Comparison of ENCODE assay signal across 22 cellular contexts in genomic region chr3:128998532-128998931, GRCh38. TPM values are rescaled to one million over a fixed set of nuclear protein-coding genes. Genes with fewer than 3 reads are reported as not detected.
A peak's percentile ranks its signal among the peaks of the same experiment; 100 is the strongest.
DNase-seq lines count a peak whose midpoint lies in the region; ATAC-seq and TF ChIP-seq lines count a peak whose summit lies in the region.
"Had no signal": no experiment of that assay in that cellular context is flagged by ENCODE, and none has a peak within 500 bp of the region (broad histone marks: within the 10 kb centered on the region; RNA-seq: fewer than 3 reads in every experiment).

No MANE protein-coding gene starts in this region.

- H3K27ac Mint-ChIP-seq in naive thymus-derived CD4-positive, alpha-beta T cell: peak overlapping the region in 2 of 9 donors; percentile 38 to 67
- H3K27ac Mint-ChIP-seq: activated CD4-positive, alpha-beta memory T cell treated with anti-CD3 and anti-CD28 coated beads, Interleukin-2, amount 10 ng/mL, durations not matched to agents 7 days and 5 days; activated naive CD4-positive, alpha-beta T cell treated with anti-CD3 and anti-CD28 coated beads, Interleukin-2, amount 50 U/mL, for 24 hours; memory B cell; stimulated activated effector memory CD8-positive, alpha-beta T cell treated with anti-CD3 and anti-CD28 coated beads, Interleukin-12 subunit alpha, Interleukin-12 subunit beta, amount 100 ng/mL, for 72 hours had no signal

- peak overlapping the region; percentile 54 for H3K9ac ChIP-seq in DND-41 (ENCODE audit: low read depth, low read length)

- H3K9me3 ChIP-seq in DND-41 (ENCODE audit: insufficient read depth, low read length, severe bottlenecking): no peaks in the 10 kb centered on the region
- H3K9me3 ChIP-seq in naive thymus-derived CD4-positive, alpha-beta T cell (ENCODE audit: control insufficient read depth in 2 of 3, low read length in 3 of 3): no peaks in the 10 kb centered on the region
- no peaks in the 10 kb centered on the region for H3K9me3 ChIP-seq in esophagus muscularis mucosa
- H3K9me3 ChIP-seq: BE2C, neutrophil, thoracic aorta had no signal

- TF ChIP-seq POLR2A in esophagus muscularis mucosa (IDR thresholded peaks at IDR 0.05; ENCODE audit: low read depth): no peak

- no peaks in the 10 kb centered on the region for H3K9me3 Mint-ChIP-seq in naive thymus-derived CD4-positive, alpha-beta T cell
- H3K9me3 Mint-ChIP-seq: activated CD4-positive, alpha-beta memory T cell treated with anti-CD3 and anti-CD28 coated beads, Interleukin-2, amount 10 ng/mL, durations not matched to agents 7 days and 5 days; activated naive CD4-positive, alpha-beta T cell treated with anti-CD3 and anti-CD28 coated beads, Interleukin-2, amount 50 U/mL, for 24 hours; activated T-cell treated with anti-CD3 and anti-CD28 coated beads, Interleukin-2, amount 50 U/mL, for 4 hours; memory B cell; stimulated activated effector memory CD8-positive, alpha-beta T cell treated with anti-CD3 and anti-CD28 coated beads, Interleukin-12 subunit alpha, Interleukin-12 subunit beta, amount 100 ng/mL, for 72 hours had no signal

- no peaks in the 10 kb centered on the region for H3K79me2 ChIP-seq in DND-41 (ENCODE audit: insufficient read depth, low read length)
- H3K79me2 ChIP-seq: hepatocyte had no signal

- no peak for TF ChIP-seq EP300 in esophagus muscularis mucosa (IDR thresholded peaks at IDR 0.05)

- peak; percentile 78 for ATAC-seq in DND-41 (ENCODE audit: insufficient read depth, low read depth)
- no peak for ATAC-seq in naive thymus-derived CD4-positive, alpha-beta T cell
- ATAC-seq: activated T-cell treated with anti-CD3 and anti-CD28 coated beads, Interleukin-2, amount 50 U/mL, for 4 hours; Right ventricle myocardium inferior; stimulated activated effector memory CD8-positive, alpha-beta T cell treated with anti-CD3 and anti-CD28 coated beads, Interleukin-12 subunit alpha, Interleukin-12 subunit beta, amount 100 ng/mL, for 72 hours had no signal

- H3K27me3 Mint-ChIP-seq in naive thymus-derived CD4-positive, alpha-beta T cell: peaks cover 13 to 41% (median 24%) of the 10 kb centered on the region in 5 donors

- intact Hi-C loops in naive thymus-derived CD4-positive, alpha-beta T cell (cut with micrococcal nuclease): no loop called here
- intact Hi-C loops in esophagus muscularis mucosa (cut with DNase I): no loop called here

- TF ChIP-seq CTCF in DND-41 (IDR thresholded peaks at IDR 0.05; ENCODE audit: borderline replicate concordance, extremely low read depth, low read length, poor library complexity, severe bottlenecking) (peak; percentile 13), esophagus muscularis mucosa (IDR thresholded peaks at IDR 0.05) (no peak)

- H3K4me2 ChIP-seq in DND-41 (ENCODE audit: insufficient read depth, low read length): peak overlapping the region; percentile 46
- H3K4me2 ChIP-seq: hepatocyte had no signal

- CTCF ChIA-PET in naive thymus-derived CD4-positive, alpha-beta T cell (lab: Charles Lee): interaction anchor here (1.1 to 3.1 kb wide), 3 partner anchors 17 to 95 kb away, joined by 4 to 26 read pairs (median 15); no protein-coding TSS in a partner anchor

- peaks cover 0 to 1% (median 0%) of the 10 kb centered on the region in 5 donors for H3K36me3 Mint-ChIP-seq in naive thymus-derived CD4-positive, alpha-beta T cell
- H3K36me3 Mint-ChIP-seq: memory B cell had no signal

- peak overlapping the region; percentile 89 for H3K27ac ChIP-seq in DND-41 (ENCODE audit: low read length)
- no peak overlapping the region for H3K27ac ChIP-seq in naive thymus-derived CD4-positive, alpha-beta T cell (ENCODE audit: low read depth, low read length)
- H3K27ac ChIP-seq in esophagus muscularis mucosa (replicated peaks in 1 of 4): no peak overlapping the region
- H3K27ac ChIP-seq: hepatocyte, neutrophil, thoracic aorta had no signal

- in situ Hi-C loops in SK-MEL-5 (cut with HindIII; ENCODE audit: low pct_unique_long_range_greater_than_20kb, low sequenced_read_pairs): loop anchor here (10.0 kb wide), 1 partner anchor 126 kb away; the partner anchor contains the start of gene RAB43

- peak overlapping the region in 1 of 2 experiments; percentile 26; a peak in 2 of 4 replicates for H3K4me3 ChIP-seq in DND-41 (ENCODE audit: low read depth in 1 of 2, low read length in 2 of 2)
- H3K4me3 ChIP-seq in Jurkat, Clone E6-1 (ENCODE audit: low read length): peak overlapping the region; percentile 21
- no peak overlapping the region for H3K4me3 ChIP-seq in naive thymus-derived CD4-positive, alpha-beta T cell (ENCODE audit: low read length)
- H3K4me3 ChIP-seq in esophagus muscularis mucosa: no peak overlapping the region
- H3K4me3 ChIP-seq: hepatocyte, thoracic aorta had no signal

- H3K27me3 ChIP-seq in DND-41 (ENCODE audit: insufficient read depth, low read length, poor library complexity) (no peaks in the 10 kb centered on the region), esophagus muscularis mucosa (peaks cover 6 to 34% (median 21%) of the 10 kb centered on the region in 4 donors)
- peaks cover 5 to 8% of the 10 kb centered on the region in 2 donors for H3K27me3 ChIP-seq in naive thymus-derived CD4-positive, alpha-beta T cell (ENCODE audit: control insufficient read depth in 2 of 2, insufficient read depth in 2 of 2, low read length in 2 of 2)

- POLR2A ChIA-PET in naive thymus-derived CD4-positive, alpha-beta T cell (lab: Charles Lee): interaction anchor here (0.6 to 14.6 kb wide), 12 partner anchors 14 to 263 kb away, joined by 3 to 236 read pairs (median 3); no protein-coding TSS in a partner anchor

- H4K20me1 ChIP-seq in DND-41 (ENCODE audit: insufficient read depth, low read length): no peaks in the 10 kb centered on the region

- DNase-seq in DND-41 (peak; percentile 80), SK-MEL-5 (ENCODE audit: low read depth, low spot score) (peak; percentile 10), NCI-H510A (lab: John Stamatoyannopoulos, UW) (no peak), esophagus muscularis mucosa (ENCODE audit: extremely low spot score) (no peak), cerebellar nuclear complex (lab: John Stamatoyannopoulos, UW) (no peak)
- peak; percentile 72 for DNase-seq in Jurkat, Clone E6-1 (ENCODE audit: low read depth, low spot score)
- DNase-seq in naive thymus-derived CD4-positive, alpha-beta T cell: no peak
- DNase-seq in stimulated activated CD4-positive, alpha-beta T cell treated with anti-CD3 and anti-CD28 coated beads, Interleukin-4, amount 100 ng/mL, for 24 hours: no peak
- DNase-seq: activated CD4-positive, alpha-beta memory T cell treated with anti-CD3 and anti-CD28 coated beads, Interleukin-2, amount 10 ng/mL, durations not matched to agents 7 days and 5 days; activated T-cell treated with anti-CD3 and anti-CD28 coated beads, Interleukin-2, amount 50 U/mL, for 4 hours; BE2C; NCI-H1092; NCI-H226; retina had no signal

- H3K36me3 ChIP-seq in DND-41 (ENCODE audit: insufficient read depth, low read length) (no peaks in the 10 kb centered on the region), esophagus muscularis mucosa (no peaks in the 10 kb centered on the region)
- H3K36me3 ChIP-seq in naive thymus-derived CD4-positive, alpha-beta T cell (ENCODE audit: control insufficient read depth in 2 of 3, insufficient read depth in 3 of 3, low read length in 3 of 3): no peaks in the 10 kb centered on the region
- H3K36me3 ChIP-seq: BE2C, neutrophil, thoracic aorta had no signal

- H3K4me1 ChIP-seq in DND-41 (ENCODE audit: insufficient read depth, low read length) (peaks cover 69% of the 10 kb centered on the region), esophagus muscularis mucosa (peaks cover 29 to 51% (median 46%) of the 10 kb centered on the region in 4 donors)
- peaks cover 11 to 50% of the 10 kb centered on the region in 2 donors for H3K4me1 ChIP-seq in naive thymus-derived CD4-positive, alpha-beta T cell (ENCODE audit: control insufficient read depth in 2 of 2, insufficient read depth in 2 of 2, low read length in 2 of 2)

- peaks cover 32 to 74% (median 64%) of the 10 kb centered on the region in 7 donors for H3K4me1 Mint-ChIP-seq in naive thymus-derived CD4-positive, alpha-beta T cell

- 72% methylated on average over 3 of the region's 3 CpGs for WGBS in esophagus muscularis mucosa

- peak overlapping the region; percentile 37 for H2AFZ ChIP-seq in DND-41 (ENCODE audit: low read depth, low read length)
- H2AFZ ChIP-seq: hepatocyte had no signal

- H3K4me3 Mint-ChIP-seq in naive thymus-derived CD4-positive, alpha-beta T cell: peak overlapping the region in 7 of 10 donors; percentile 3 to 55 (median 36)
- H3K4me3 Mint-ChIP-seq: activated CD4-positive, alpha-beta memory T cell treated with anti-CD3 and anti-CD28 coated beads, Interleukin-2, amount 10 ng/mL, durations not matched to agents 7 days and 5 days; activated naive CD4-positive, alpha-beta T cell treated with anti-CD3 and anti-CD28 coated beads, Interleukin-2, amount 50 U/mL, for 24 hours; activated T-cell treated with anti-CD3 and anti-CD28 coated beads, Interleukin-2, amount 50 U/mL, for 4 hours; memory B cell; stimulated activated effector memory CD8-positive, alpha-beta T cell treated with anti-CD3 and anti-CD28 coated beads, Interleukin-12 subunit alpha, Interleukin-12 subunit beta, amount 100 ng/mL, for 72 hours had no signal

RNA-seq across cellular contexts. Expression of gene EFCC1, which starts 2.6 kb away (rescaled TPM):
- polyA plus RNA-seq in Jurkat, Clone E6-1 (2012; ENCODE audit: insufficient read depth, insufficient read length): not detected
- 0.16 and 0.40 TPM in 2 replicates for total RNA-seq in SK-MEL-5 (2014; rRNA removed; shearing (Covaris generic))
- 0.64 TPM in 1 of 2 replicates, not detected in the other for polyA plus RNA-seq in SK-MEL-5 (2015; cell fraction: cytosol; rRNA removed)
- 1.5 TPM in 1 of 2 replicates, not detected in the other for polyA plus RNA-seq in SK-MEL-5 (2015; cell fraction: nucleus; rRNA removed)
- under 1 TPM in 4 of 5 experiments, not detected in 1; 0.07 to 0.24 (median 0.18) TPM for total RNA-seq in naive thymus-derived CD4-positive, alpha-beta T cell
- polyA plus RNA-seq in naive thymus-derived CD4-positive, alpha-beta T cell: under 1 TPM; 0.24 to 0.27 TPM
- 10 to 100 TPM in 1 of 4 donors, 1 to 10 TPM in 3; 5.8 to 15.8 (median 7.9) TPM for total RNA-seq in esophagus muscularis mucosa
- total RNA-seq: activated CD4-positive, alpha-beta memory T cell treated with anti-CD3 and anti-CD28 coated beads, Interleukin-2, amount 10 ng/mL, durations not matched to agents 7 days and 5 days had no signal
- polyA plus RNA-seq: keratinocyte had no signal

RNA-seq across cellular contexts. Expression of gene CFAP92, which starts 4.7 kb away (rescaled TPM):
- polyA plus RNA-seq in Jurkat, Clone E6-1 (2012; ENCODE audit: insufficient read depth, insufficient read length): 0.54 TPM
- total RNA-seq in SK-MEL-5 (2014; rRNA removed; shearing (Covaris generic)): 0.16 TPM in 1 of 2 replicates, not detected in the other
- polyA plus RNA-seq in SK-MEL-5 (2015; cell fraction: cytosol; rRNA removed): 0.46 TPM in 1 of 2 replicates, not detected in the other
- 0.27 TPM in 1 of 2 replicates, not detected in the other for polyA plus RNA-seq in SK-MEL-5 (2015; cell fraction: nucleus; rRNA removed)
- total RNA-seq in naive thymus-derived CD4-positive, alpha-beta T cell: 1 to 10 TPM in 2 of 5 experiments, under 1 TPM in 3; 0.10 to 1.4 (median 0.46) TPM
- polyA plus RNA-seq in naive thymus-derived CD4-positive, alpha-beta T cell: under 1 TPM; 0.20 to 0.89 TPM
- 1 to 10 TPM in 1 of 4 donors, under 1 TPM in 3; 0.19 to 1.2 (median 0.47) TPM for total RNA-seq in esophagus muscularis mucosa

Comparison
In these comparisons a context has a peak if more than half of its experiments do, and no peak if none do; other contexts are left out.
1. DNase-seq: peak in DND-41 (single experiment), Jurkat, Clone E6-1 (single experiment) and SK-MEL-5 (single experiment); none in naive thymus-derived CD4-positive, alpha-beta T cell (0 of 9), stimulated activated CD4-positive, alpha-beta T cell treated with anti-CD3 and anti-CD28 coated beads, Interleukin-4, amount 100 ng/mL, for 24 hours (single experiment), NCI-H510A (single experiment), esophagus muscularis mucosa (single experiment) and cerebellar nuclear complex (0 of 2).